In the genomic region with DNA sequence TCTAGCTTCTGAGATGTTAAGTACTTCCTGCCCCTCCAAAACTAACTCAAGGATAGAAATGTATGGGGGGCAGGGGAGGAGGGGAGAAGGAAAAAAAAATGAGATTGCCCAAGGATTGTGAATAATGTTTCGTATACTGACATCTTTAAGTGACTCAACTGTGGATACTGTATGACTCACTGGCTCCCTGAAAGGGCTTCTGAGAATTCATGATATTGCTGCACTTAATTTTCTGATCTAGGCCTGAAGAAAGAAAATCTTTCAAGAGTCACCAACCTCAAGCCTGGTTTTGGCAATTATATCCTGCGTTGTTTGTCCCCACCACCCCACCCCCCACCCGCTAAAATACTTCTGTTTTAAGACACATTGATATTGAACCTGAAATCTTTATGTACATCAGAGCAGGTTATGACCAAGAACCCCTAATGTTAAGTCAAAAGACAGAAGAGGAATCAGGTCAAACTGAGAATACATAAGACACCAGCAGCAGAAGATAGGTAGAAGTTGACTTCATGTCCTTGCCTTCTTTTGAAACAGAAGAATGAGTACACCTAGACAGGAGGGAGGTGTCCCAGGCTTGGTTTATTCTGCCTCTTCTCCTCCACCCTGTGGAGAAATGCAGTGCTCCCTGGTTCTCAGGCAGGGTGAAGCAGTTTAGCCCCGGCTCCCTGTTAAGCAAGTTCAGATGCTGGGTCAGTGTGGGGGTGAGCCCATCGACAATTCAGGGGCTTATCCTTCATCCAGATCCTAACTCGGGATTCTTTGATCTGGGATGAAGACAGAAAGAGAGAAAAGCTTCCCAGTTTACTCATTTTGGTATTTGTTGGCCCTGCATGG, we compare ENCODE assay signal across 10 cellular contexts. TPM values are rescaled to one million over a fixed set of nuclear protein-coding genes. Genes with fewer than 3 reads are reported as not detected.
DNase-seq lines count a peak whose midpoint lies in the region; ATAC-seq and TF ChIP-seq lines count a peak whose summit lies in the region.
"Had no signal": no experiment of that assay in that cellular context is flagged by ENCODE, and none has a peak within 500 bp of the region (broad histone marks: within the 10 kb centered on the region; RNA-seq: fewer than 3 reads in every experiment).

No MANE protein-coding gene starts in this region.

- no peak overlapping the region for H3K27ac Mint-ChIP-seq in immature natural killer cell
- H3K27ac Mint-ChIP-seq in endodermal cell: no peak overlapping the region

- H3K36me3 Mint-ChIP-seq in immature natural killer cell: peaks cover 5 to 19% (median 18%) of the 10 kb centered on the region in 3 donors
- H3K36me3 Mint-ChIP-seq in endodermal cell (ENCODE audit: low read depth): peaks cover 24% of the 10 kb centered on the region

- 83% methylated on average over 6 of the region's 6 CpGs for WGBS in hepatocyte (ENCODE audit: low lambda C conversion rate, missing lambda C conversion rate)
- WGBS in endodermal cell (ENCODE audit: insufficient coverage in 1 of 2, insufficient read length in 1 of 2), 2 experiments: 90 to 92% methylated on average over 2 to 5 of the region's 6 CpGs

- ATAC-seq in HG02981 (IDR thresholded peaks at IDR 0.05; ENCODE audit: unreplicated experiment): no peak
- no peak for ATAC-seq in GM18868 (IDR thresholded peaks at IDR 0.05; ENCODE audit: unreplicated experiment)

- H3K27ac ChIP-seq in hepatocyte (peak overlapping the region; percentile 70), endodermal cell (ENCODE audit: low read depth, low read length) (no peak overlapping the region)

- peaks cover 5% of the 10 kb centered on the region for H4K20me1 ChIP-seq in hepatocyte (ENCODE audit: insufficient read depth, poor library complexity, severe bottlenecking)

- H3K27me3 ChIP-seq in hepatocyte (no peaks in the 10 kb centered on the region), endodermal cell (ENCODE audit: control insufficient read depth, insufficient read depth, low read length, poor library complexity, severe bottlenecking) (no peaks in the 10 kb centered on the region)

- H3K9ac ChIP-seq in endodermal cell (ENCODE audit: extremely low read depth, low read length, poor library complexity, severe bottlenecking): no peak overlapping the region

- H3K4me1 Mint-ChIP-seq in immature natural killer cell (peaks cover 18 to 20% of the 10 kb centered on the region in 2 donors), endodermal cell (peaks cover 8% of the 10 kb centered on the region)

- H3K4me1 ChIP-seq in hepatocyte (ENCODE audit: insufficient read depth): peaks cover 17% of the 10 kb centered on the region
- peaks cover 4% of the 10 kb centered on the region for H3K4me1 ChIP-seq in endodermal cell (ENCODE audit: control insufficient read depth, insufficient read depth, low read length)

- no peak overlapping the region for H2AFZ ChIP-seq in hepatocyte

- no peak overlapping the region for H3K4me2 ChIP-seq in hepatocyte

- H3K27me3 Mint-ChIP-seq in immature natural killer cell (ENCODE audit: low read depth in 3 of 3) (peaks cover 7 to 22% (median 16%) of the 10 kb centered on the region in 3 donors), endodermal cell (ENCODE audit: insufficient read depth) (no peaks in the 10 kb centered on the region)

- no peak for TF ChIP-seq CTCF in hepatocyte (IDR thresholded peaks at IDR 0.05; ENCODE audit: poor library complexity)
- TF ChIP-seq CTCF in endodermal cell (conservative IDR thresholded peaks at IDR 0.05): no peak

- H3K9me3 ChIP-seq in hepatocyte (ENCODE audit: low read depth) (no peaks in the 10 kb centered on the region), endodermal cell (ENCODE audit: control insufficient read depth, low read length) (no peaks in the 10 kb centered on the region)

- H3K4me3 ChIP-seq in hepatocyte (no peak overlapping the region), endodermal cell (ENCODE audit: low read length) (no peak overlapping the region)

- H3K36me3 ChIP-seq in hepatocyte (replicated peaks; ENCODE audit: insufficient read depth, low read depth) (no peaks in the 10 kb centered on the region), endodermal cell (ENCODE audit: control insufficient read depth, insufficient read depth, low read length) (peaks cover 39% of the 10 kb centered on the region)

- DNase-seq in AG08396 (ENCODE audit: low spot score): peak; percentile 76
- peak; percentile 84 for DNase-seq in HS-5 (ENCODE audit: low read depth)
- peak; percentile 33 to 42 for DNase-seq in activated T-cell treated with anti-CD3 and anti-CD28 coated beads, Interleukin-2, amount 50 U/mL, for 48 hours
- DNase-seq in hepatocyte (ENCODE audit: low spot score): no peak
- no peak for DNase-seq in immature natural killer cell
- DNase-seq in endodermal cell: no peak
- DNase-seq: activated CD8-positive, alpha-beta memory T cell treated with anti-CD3 and anti-CD28 coated beads, Interleukin-2, amount 50 U/mL, for 48 hours; NCI-H2107 had no signal

- peaks cover 12% of the 10 kb centered on the region for H3K79me2 ChIP-seq in hepatocyte

- H3K9me3 Mint-ChIP-seq in immature natural killer cell (no peaks in the 10 kb centered on the region), endodermal cell (no peaks in the 10 kb centered on the region)

- H3K9me2 ChIP-seq in hepatocyte (replicated peaks; ENCODE audit: insufficient read depth): no peaks in the 10 kb centered on the region

- peak overlapping the region in 1 of 5 donors; percentile 29 for H3K4me3 Mint-ChIP-seq in immature natural killer cell
- no peak overlapping the region for H3K4me3 Mint-ChIP-seq in endodermal cell

RNA-seq across cellular contexts. Expression of a gene that starts 3.3 kb away (rescaled TPM):
- total RNA-seq in hepatocyte (11.2 and 11.6 TPM in 2 replicates), endodermal cell (10 to 100 TPM; 15.6 to 18.1 TPM)
- polyA plus RNA-seq in hepatocyte (2.7 and 8.0 TPM in 2 replicates), immature natural killer cell (1 to 10 TPM in 2 of 3 donors, under 1 TPM in 1; 0.55 to 4.9 (median 2.4) TPM)
- polyA plus RNA-seq in endodermal cell (2013, experiment 1 of 2): 17.6 TPM
- 14.0 TPM for polyA plus RNA-seq in endodermal cell (2013, experiment 2 of 2)

RNA-seq across cellular contexts. Expression of a gene that starts 46.3 kb away (rescaled TPM):
- total RNA-seq in hepatocyte (22.8 and 25.0 TPM in 2 replicates), endodermal cell (10 to 100 TPM; 56.1 to 57.5 TPM)
- polyA plus RNA-seq in hepatocyte (7.3 and 8.7 TPM in 2 replicates), immature natural killer cell (10 to 100 TPM in 2 of 3 donors, 1 to 10 TPM in 1; 8.6 to 27.2 (median 12.0) TPM)
- polyA plus RNA-seq in endodermal cell (2013, experiment 1 of 2): 41.5 TPM
- 37.2 TPM for polyA plus RNA-seq in endodermal cell (2013, experiment 2 of 2)

RNA-seq across cellular contexts. Expression of a gene that starts 56.5 kb away (rescaled TPM):
- 33.8 and 41.3 TPM in 2 replicates for total RNA-seq in hepatocyte
- 7.7 and 10.2 TPM in 2 replicates for polyA plus RNA-seq in hepatocyte
- 1 to 10 TPM in 2 of 3 donors, under 1 TPM in 1; 0.12 to 5.9 (median 1.7) TPM for polyA plus RNA-seq in immature natural killer cell
- total RNA-seq in endodermal cell: 10 to 100 TPM; 62.8 to 70.2 TPM
- polyA plus RNA-seq in endodermal cell (2013, experiment 1 of 2): 32.6 TPM
- polyA plus RNA-seq in endodermal cell (2013, experiment 2 of 2): 30.6 TPM

Comparison
In these comparisons a context has a peak if more than half of its experiments do, and no peak if none do; other contexts are left out.
1. DNase-seq: peak in AG08396 (single experiment), HS-5 (single experiment) and activated T-cell treated with anti-CD3 and anti-CD28 coated beads, Interleukin-2, amount 50 U/mL, for 48 hours (2 of 2); none in hepatocyte (single experiment), immature natural killer cell (0 of 3) and endodermal cell (single experiment).